Comparison of ENCODE assay signal across 8 cellular contexts in the genomic region with DNA sequence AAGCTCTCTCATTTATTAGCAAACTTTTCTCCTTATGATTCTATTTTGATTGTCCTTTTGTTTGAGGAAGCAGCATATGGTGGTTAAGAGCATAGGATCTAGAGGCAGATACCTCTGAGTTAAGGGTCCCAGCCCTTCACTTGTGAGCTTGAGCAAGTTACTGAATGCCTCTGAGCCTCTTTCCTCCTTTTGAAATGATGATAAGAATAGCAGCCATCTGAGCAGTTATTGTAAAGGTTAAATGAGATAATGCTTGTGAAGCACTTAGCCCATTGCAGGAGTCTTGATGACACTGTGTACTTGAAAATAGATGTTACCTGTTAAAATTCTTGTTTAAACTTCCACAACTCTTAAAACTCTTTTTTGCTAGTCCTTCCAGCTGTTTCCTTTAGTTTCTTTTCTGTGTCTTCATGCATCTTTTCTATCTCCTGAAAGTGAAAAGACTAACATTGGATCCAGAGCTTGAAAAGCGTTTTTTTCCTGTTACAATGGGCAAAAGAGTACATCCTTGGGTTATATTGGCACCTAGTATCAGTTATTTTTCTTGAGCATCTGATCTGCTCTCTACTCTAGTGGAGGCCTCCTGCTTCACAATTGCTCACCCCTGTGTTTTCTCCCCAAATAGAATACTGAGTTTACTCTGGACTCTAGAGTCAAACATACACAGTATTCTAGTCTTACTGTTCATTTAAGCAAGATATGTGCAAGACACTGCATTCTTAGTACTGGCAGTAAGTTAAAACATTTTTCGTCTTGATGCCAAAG. TPM values are rescaled to one million over a fixed set of nuclear protein-coding genes. Genes with fewer than 3 reads are reported as not detected.
A peak's percentile ranks its signal among the peaks of the same experiment; 100 is the strongest.
DNase-seq lines count a peak whose midpoint lies in the region; ATAC-seq and TF ChIP-seq lines count a peak whose summit lies in the region.

No MANE protein-coding gene starts in this region.

- ATAC-seq in GM21423 (IDR thresholded peaks at IDR 0.05; ENCODE audit: unreplicated experiment) = no peak

- no peak for TF ChIP-seq CTCF in type B pancreatic cell (conservative IDR thresholded peaks at IDR 0.05)

- H3K27ac Mint-ChIP-seq in activated naive CD4-positive, alpha-beta T cell treated with anti-CD3 and anti-CD28 coated beads, Interleukin-2, amount 50 U/mL, for 24 hours = peak overlapping the region; percentile 85
- H3K27ac Mint-ChIP-seq in activated CD4-positive, alpha-beta memory T cell treated with anti-CD3 and anti-CD28 coated beads for 36 hours = peak overlapping the region; percentile 98
- peak overlapping the region; percentile 61 for H3K27ac Mint-ChIP-seq in type B pancreatic cell

- no peak for DNase-seq in activated naive CD4-positive, alpha-beta T cell treated with Interleukin-2 at 50 U/mL for 16 hours
- DNase-seq in activated CD4-positive, alpha-beta memory T cell treated with anti-CD3 and anti-CD28 coated beads for 36 hours = no peak
- DNase-seq in iris pigment epithelial cell (ENCODE audit: low read depth) (peak; percentile 43), type B pancreatic cell (ENCODE audit: extremely low spot score, unreplicated experiment) (no peak), NCI-H1105 treated with DMSO at 0.1 percent for 48 hours (lab: John Stamatoyannopoulos, UW) (no peak), NCI-H2227 treated with DMSO at 0.1 percent for 48 hours (lab: John Stamatoyannopoulos, UW) (no peak)

- peaks cover 27% of the 10 kb centered on the region for H3K36me3 Mint-ChIP-seq in activated naive CD4-positive, alpha-beta T cell treated with anti-CD3 and anti-CD28 coated beads, Interleukin-2, amount 50 U/mL, for 24 hours
- peaks cover 60% of the 10 kb centered on the region for H3K36me3 Mint-ChIP-seq in activated CD4-positive, alpha-beta memory T cell treated with anti-CD3 and anti-CD28 coated beads for 36 hours
- peaks cover 12% of the 10 kb centered on the region for H3K36me3 Mint-ChIP-seq in type B pancreatic cell

- peak overlapping the region; percentile 99 for H3K4me3 Mint-ChIP-seq in activated naive CD4-positive, alpha-beta T cell treated with anti-CD3 and anti-CD28 coated beads, Interleukin-2, amount 50 U/mL, for 24 hours
- peak overlapping the region; percentile 98 for H3K4me3 Mint-ChIP-seq in activated CD4-positive, alpha-beta memory T cell treated with anti-CD3 and anti-CD28 coated beads for 36 hours
- peak overlapping the region; percentile 99 for H3K4me3 Mint-ChIP-seq in type B pancreatic cell

- intact Hi-C loops in activated CD4-positive, alpha-beta memory T cell treated with anti-CD3 and anti-CD28 coated beads for 36 hours (cut with micrococcal nuclease) = loop anchor here (2.0 to 5.0 kb wide), 2 partner anchors 311 to 368 kb away; no protein-coding TSS in a partner anchor

- CTCF ChIA-PET in activated CD4-positive, alpha-beta memory T cell treated with anti-CD3 and anti-CD28 coated beads for 36 hours (lab: Charles Lee) = interaction anchor here (0.9 to 2.4 kb wide), 9 partner anchors 28 to 225 kb away, joined by 3 to 12 read pairs (median 3); no protein-coding TSS in a partner anchor

- POLR2A ChIA-PET in activated CD4-positive, alpha-beta memory T cell treated with anti-CD3 and anti-CD28 coated beads for 36 hours (lab: Charles Lee) = interaction anchor here (0.7 to 5.7 kb wide), 24 partner anchors 12 to 375 kb away, joined by 3 to 40 read pairs (median 4); a partner anchor contains a TSS

- H3K27me3 Mint-ChIP-seq in activated naive CD4-positive, alpha-beta T cell treated with anti-CD3 and anti-CD28 coated beads, Interleukin-2, amount 50 U/mL, for 24 hours = no peaks in the 10 kb centered on the region
- no peaks in the 10 kb centered on the region for H3K27me3 Mint-ChIP-seq in activated CD4-positive, alpha-beta memory T cell treated with anti-CD3 and anti-CD28 coated beads for 36 hours
- H3K27me3 Mint-ChIP-seq in type B pancreatic cell = no peaks in the 10 kb centered on the region

- H3K4me1 Mint-ChIP-seq in activated naive CD4-positive, alpha-beta T cell treated with anti-CD3 and anti-CD28 coated beads, Interleukin-2, amount 50 U/mL, for 24 hours = peaks cover 55% of the 10 kb centered on the region
- peaks cover 53% of the 10 kb centered on the region for H3K4me1 Mint-ChIP-seq in activated CD4-positive, alpha-beta memory T cell treated with anti-CD3 and anti-CD28 coated beads for 36 hours (ENCODE audit: low read depth)
- peaks cover 47% of the 10 kb centered on the region for H3K4me1 Mint-ChIP-seq in type B pancreatic cell (ENCODE audit: unreplicated experiment)

- H3K9me3 Mint-ChIP-seq in activated naive CD4-positive, alpha-beta T cell treated with anti-CD3 and anti-CD28 coated beads, Interleukin-2, amount 50 U/mL, for 24 hours = no peaks in the 10 kb centered on the region
- H3K9me3 Mint-ChIP-seq in activated CD4-positive, alpha-beta memory T cell treated with anti-CD3 and anti-CD28 coated beads for 36 hours = no peaks in the 10 kb centered on the region
- H3K9me3 Mint-ChIP-seq in type B pancreatic cell = no peaks in the 10 kb centered on the region

RNA-seq across cellular contexts. Expression of a gene that starts 3.1 kb away (rescaled TPM):
- 100 to 1,000 TPM; 283 to 287 TPM for total RNA-seq in activated CD4-positive, alpha-beta memory T cell treated with anti-CD3 and anti-CD28 coated beads for 36 hours
- total RNA-seq in type B pancreatic cell (ENCODE audit: low replicate concordance) = 110 and 114 TPM in 2 replicates
